ENCODE assay signal across 1 cellular context in genomic region chr22:22084089-22084711, GRCh38.
TF ChIP-seq lines count a peak whose summit lies in the region.

No MANE protein-coding gene starts in this region.

TF ChIP-seq in IMR-90, 13 proteins besides CTCF, POLR2A, EP300 and RAD21:
- TF ChIP-seq RFX5 (IDR thresholded peaks at IDR 0.05; ENCODE audit: low read depth, low read length) (no peak), MAZ (IDR thresholded peaks at IDR 0.05; ENCODE audit: borderline replicate concordance, low read depth, low read length) (no peak), FOS (IDR thresholded peaks at IDR 0.05; ENCODE audit: low read depth, low read length) (no peak), NFE2L2 (IDR thresholded peaks at IDR 0.05; ENCODE audit: low read depth, low read length) (no peak), BHLHE40 (IDR thresholded peaks at IDR 0.05; ENCODE audit: low read depth, low read length) (no peak), SMC3 (IDR thresholded peaks at IDR 0.05; ENCODE audit: low read depth, low read length) (no peak), CEBPB (IDR thresholded peaks at IDR 0.05; ENCODE audit: low read depth, low read length) (no peak), USF2 (IDR thresholded peaks at IDR 0.05; ENCODE audit: low read depth, low read length) (no peak), RCOR1 (IDR thresholded peaks at IDR 0.05; ENCODE audit: insufficient replicate concordance, low read length) (no peak)
